In the genomic region with DNA sequence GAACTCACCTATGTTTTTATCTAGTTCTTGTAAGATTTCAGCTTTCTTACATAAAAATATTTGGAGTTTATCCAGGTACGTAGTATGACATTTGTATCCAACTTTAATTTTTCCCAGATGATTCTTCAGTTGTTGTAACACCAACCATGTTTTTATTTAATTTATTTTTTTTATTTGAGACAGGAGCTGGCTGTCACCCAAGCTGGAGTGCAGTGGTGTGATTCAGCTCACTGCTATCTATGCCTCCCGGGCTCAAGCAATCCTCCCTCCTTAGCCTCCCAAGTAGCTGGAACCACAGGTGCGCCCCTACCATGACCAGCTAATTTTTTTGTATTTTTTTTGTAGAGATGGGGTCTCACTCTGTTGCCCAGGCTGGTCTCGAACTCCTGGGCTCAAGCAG, we compare ENCODE assay signal across 22 cellular contexts. TPM values are rescaled to one million over a fixed set of nuclear protein-coding genes. Genes with fewer than 3 reads are reported as not detected.
A peak's percentile ranks its signal among the peaks of the same experiment; 100 is the strongest.
DNase-seq lines count a peak whose midpoint lies in the region; TF ChIP-seq lines count a peak whose summit lies in the region.
"Had no signal": no experiment of that assay in that cellular context is flagged by ENCODE, and none has a peak within 500 bp of the region (broad histone marks: within the 10 kb centered on the region; RNA-seq: fewer than 3 reads in every experiment).

No MANE protein-coding gene starts in this region.

- H3K27ac ChIP-seq in SK-N-SH (ENCODE audit: low read depth in 2 of 2, low read length in 1 of 2) = no peak overlapping the region
- no peak overlapping the region for H3K27ac ChIP-seq in fibroblast of lung (ENCODE audit: insufficient read depth, low read length)
- no peak overlapping the region for H3K27ac ChIP-seq in dorsolateral prefrontal cortex
- H3K27ac ChIP-seq: body of pancreas, epithelial cell of prostate, left lung, SK-N-MC had no signal

- H3K79me2 ChIP-seq in SK-N-SH (ENCODE audit: insufficient read depth) (no peaks in the 10 kb centered on the region), fibroblast of lung (ENCODE audit: control insufficient read depth, insufficient read depth, low read length) (no peaks in the 10 kb centered on the region)

- H2AFZ ChIP-seq in SK-N-SH (ENCODE audit: low read depth) (no peak overlapping the region), fibroblast of lung (ENCODE audit: low read length) (no peak overlapping the region)

- H3K4me1 ChIP-seq in SK-N-SH (ENCODE audit: control insufficient read depth in 1 of 2, insufficient read depth in 2 of 2, low read depth in 1 of 2, low read length in 1 of 2) (peaks cover 0 to 5% of the 10 kb centered on the region in 2 experiments; a peak in 1 of 4 replicates), fibroblast of lung (ENCODE audit: control insufficient read depth, extremely low read depth, insufficient read depth, low read length) (no peaks in the 10 kb centered on the region)

- no peak for TF ChIP-seq EP300 in SK-N-SH (IDR thresholded peaks at IDR 0.05; ENCODE audit: borderline replicate concordance in 1 of 2, low read depth in 1 of 2, low read length in 1 of 2)

- H3K4me2 ChIP-seq in SK-N-SH (no peak overlapping the region), fibroblast of lung (ENCODE audit: extremely low read depth, insufficient read depth, low read length) (no peak overlapping the region)

- POLR2A ChIA-PET in SK-N-SH (lab: Yijun Ruan, JAX) = no interaction called here

- no peaks in the 10 kb centered on the region for H3K9me3 ChIP-seq in SK-N-SH
- H3K9me3 ChIP-seq in fibroblast of lung (ENCODE audit: control insufficient read depth, insufficient read depth, low read depth, low read length) = no peaks in the 10 kb centered on the region
- H3K9me3 ChIP-seq: body of pancreas, left lung, MG63 had no signal

- no peak for TF ChIP-seq RAD21 in SK-N-SH (IDR thresholded peaks at IDR 0.05; ENCODE audit: low read length)

- TF ChIP-seq CTCF in SK-N-SH (IDR thresholded peaks at IDR 0.05) = no peak
- no peak for TF ChIP-seq CTCF in fibroblast of lung (conservative IDR thresholded peaks at IDR 0.05 in 1 of 2, IDR thresholded peaks at IDR 0.05 in 1 of 2; ENCODE audit: low read depth in 1 of 2, low read length in 2 of 2)
- no peak for TF ChIP-seq CTCF in dorsolateral prefrontal cortex (IDR thresholded peaks at IDR 0.05 in 54 of 56, conservative IDR thresholded peaks at IDR 0.05 in 2 of 56; ENCODE audit: low read depth in 1 of 56, partially characterized antibody in 56 of 56)

- H4K20me1 ChIP-seq in SK-N-SH (ENCODE audit: insufficient read depth) (no peaks in the 10 kb centered on the region), fibroblast of lung (ENCODE audit: control insufficient read depth, extremely low read depth, insufficient read depth, low read length) (no peaks in the 10 kb centered on the region)

- no peaks in the 10 kb centered on the region for H3K36me3 ChIP-seq in SK-N-SH (replicated peaks in 1 of 2; ENCODE audit: control insufficient read depth in 1 of 2, insufficient read depth in 2 of 2, low read length in 1 of 2)
- H3K36me3 ChIP-seq in fibroblast of lung (ENCODE audit: control insufficient read depth, insufficient read depth, low read length) = no peaks in the 10 kb centered on the region
- H3K36me3 ChIP-seq: left lung had no signal

- intact Hi-C loops in posterior vena cava (cut with DNase I) = no loop called here
- intact Hi-C loops in dorsolateral prefrontal cortex (cut with DNase I) = no loop called here

- H3K9me2 ChIP-seq in SK-N-SH = no peaks in the 10 kb centered on the region

- CTCF ChIA-PET in SK-N-SH (lab: Yijun Ruan, JAX) = interaction anchor here (1.4 kb wide), 2 partner anchors 127 to 298 kb away, joined by 3 to 4 read pairs; no protein-coding TSS in a partner anchor

- DNase-seq in HCEC 1CT = peak; percentile 37
- no peak for DNase-seq in SK-N-SH
- DNase-seq in fibroblast of lung (ENCODE audit: low read depth in 2 of 2) = peak; percentile 23 to 30
- peak; percentile 22 for DNase-seq in posterior vena cava (ENCODE audit: low spot score)
- DNase-seq in NCI-H2107 (lab: John Stamatoyannopoulos, UW) = no peak
- no peak for DNase-seq in GM19240 (ENCODE audit: insufficient read length, low spot score)
- no peak for DNase-seq in dorsolateral prefrontal cortex
- DNase-seq: activated CD4-positive, alpha-beta T cell treated with anti-CD3 and anti-CD28 coated beads for 1 hour; activated CD8-positive, alpha-beta T cell treated with anti-CD3 and anti-CD28 coated beads, Interleukin-2, amount 10 ng/mL, durations not matched to agents 7 days and 5 days; activated effector memory CD4-positive, alpha-beta T cell treated with anti-CD3 and anti-CD28 coated beads, Interleukin-2, amount 50 U/mL, for 16 hours; body of pancreas; CD4-positive, CD25-positive, alpha-beta regulatory T cell; hypothalamus; left lung; MG63; NCI-H2029; NCI-H748 treated with DMSO at 0.1 percent for 48 hours; stimulated activated naive CD4-positive, alpha-beta T cell treated with Interleukin-2 at 50 U/mL for 16 hours; T-helper 2 cell had no signal

- no peak overlapping the region for H3K4me3 ChIP-seq in SK-N-SH (ENCODE audit: low read depth in 2 of 2, low read length in 1 of 2)
- no peak overlapping the region for H3K4me3 ChIP-seq in fibroblast of lung (replicated peaks in 1 of 4; ENCODE audit: control extremely low read depth in 1 of 4, insufficient read depth in 1 of 4, low read depth in 3 of 4, low read length in 4 of 4)
- H3K4me3 ChIP-seq in dorsolateral prefrontal cortex = no peak overlapping the region
- H3K4me3 ChIP-seq: body of pancreas, K562, left lung, MG63, SK-N-MC had no signal

- H3K27me3 ChIP-seq in SK-N-SH (ENCODE audit: insufficient read depth) (no peaks in the 10 kb centered on the region), fibroblast of lung (ENCODE audit: control insufficient read depth, insufficient read depth, low read length) (no peaks in the 10 kb centered on the region), dorsolateral prefrontal cortex (no peaks in the 10 kb centered on the region)
- H3K27me3 ChIP-seq: body of pancreas, left lung, MG63 had no signal

- no peaks in the 10 kb centered on the region for H3F3A ChIP-seq in SK-N-SH (replicated peaks; ENCODE audit: insufficient read depth)

- no peak overlapping the region for H3K9ac ChIP-seq in SK-N-SH
- no peak overlapping the region for H3K9ac ChIP-seq in fibroblast of lung (ENCODE audit: insufficient read depth, low read length)

- WGBS in SK-N-SH (ENCODE audit: low lambda C conversion rate) = 74% methylated on average over 4 of the region's 4 CpGs

TF ChIP-seq in SK-N-SH, 30 proteins besides CTCF, POLR2A, EP300 and RAD21:
- TF ChIP-seq TCF12 (IDR thresholded peaks at IDR 0.05) (peak; percentile 31; the same call in 1 of the 2 replicates), JUND (IDR thresholded peaks at IDR 0.05) (no peak), FOSL2 (IDR thresholded peaks at IDR 0.05; ENCODE audit: borderline replicate concordance, low read depth) (0 out of 2 replicates have a peak, but pooled peaks have one; percentile 4)

RNA-seq across cellular contexts. Expression of a gene that starts 6.6 kb away (rescaled TPM):
- 2.7 and 3.6 TPM in 2 replicates for polyA plus RNA-seq in SK-N-SH (2012; rRNA removed)
- 1.4 and 1.9 TPM in 2 replicates for polyA plus RNA-seq in SK-N-SH (2012; cell fraction: cytosol; rRNA removed)
- polyA plus RNA-seq in SK-N-SH (2012; cell fraction: nucleus; rRNA removed) = 8.6 and 9.6 TPM in 2 replicates
- 4.6 and 5.1 TPM in 2 replicates for total RNA-seq in fibroblast of lung
- 2.2 and 4.2 TPM in 2 replicates for polyA plus RNA-seq in fibroblast of lung
- polyA plus RNA-seq in fibroblast of lung (2012) = 1.8 and 2.9 TPM in 2 replicates
- polyA minus RNA-seq in fibroblast of lung (ENCODE audit: low replicate concordance) = 6.9 and 7.4 TPM in 2 replicates
- total RNA-seq in posterior vena cava = 1 to 10 TPM; 4.5 to 6.3 TPM
- 10 to 100 TPM in 92 of 120 experiments, 1 to 10 TPM in 28; 5.9 to 20.9 (median 12.0) TPM for total RNA-seq in dorsolateral prefrontal cortex

Comparison
In these comparisons a context has a peak if more than half of its experiments do, and no peak if none do; other contexts are left out.
1. DNase-seq: peak in HCEC 1CT (single experiment), fibroblast of lung (2 of 2) and posterior vena cava (single experiment); none in SK-N-SH (single experiment), NCI-H2107 (single experiment), GM19240 (single experiment) and dorsolateral prefrontal cortex (0 of 10).